20 cellular contexts compared by ENCODE assay signal in genomic region chr7:27079234-27079975, GRCh38. TPM values are rescaled to one million over a fixed set of nuclear protein-coding genes. Genes with fewer than 3 reads are reported as not detected.
A peak's percentile ranks its signal among the peaks of the same experiment; 100 is the strongest.
DNase-seq lines count a peak whose midpoint lies in the region; ATAC-seq and TF ChIP-seq lines count a peak whose summit lies in the region.
"Had no signal": no experiment of that assay in that cellular context is flagged by ENCODE, and none has a peak within 500 bp of the region (broad histone marks: within the 10 kb centered on the region; RNA-seq: fewer than 3 reads in every experiment).

No MANE protein-coding gene starts in this region.

- intact Hi-C loops in mucosa of descending colon (cut with DNase I, micrococcal nuclease) (no loop called here), transverse colon (cut with DNase I; ENCODE audit: low total_unique reads) (no loop called here), Right ventricle myocardium inferior (cut with DNase I) (no loop called here)

- H2AFZ ChIP-seq in OCI-LY3 (ENCODE audit: low read depth, low read length), result no peak overlapping the region

- no peak for TF ChIP-seq POLR2A in transverse colon (IDR thresholded peaks at IDR 0.05)

- H3K27ac ChIP-seq in OCI-LY3 (ENCODE audit: low read length) (no peak overlapping the region), transverse colon (no peak overlapping the region)
- H3K27ac ChIP-seq: HL-60, SJCRH30, thoracic aorta had no signal

- in situ Hi-C loops in transverse colon (cut with MboI; ENCODE audit: low pct_ligation_motif_present in 1 of 4, low pct_unique_long_range_greater_than_20kb in 1 of 4, low sequenced_read_pairs in 3 of 4), result no loop called here

- H4K20me1 ChIP-seq in OCI-LY3 (ENCODE audit: insufficient read depth, low read length), result no peaks in the 10 kb centered on the region

- H3K9me3 ChIP-seq in OCI-LY3 (ENCODE audit: insufficient read depth, low read length), result no peaks in the 10 kb centered on the region
- no peaks in the 10 kb centered on the region for H3K9me3 ChIP-seq in mucosa of descending colon
- no peaks in the 10 kb centered on the region for H3K9me3 ChIP-seq in transverse colon
- H3K9me3 ChIP-seq: SJCRH30, thoracic aorta had no signal

- DNase-seq in mucosa of descending colon, result no peak
- DNase-seq in transverse colon, result no peak
- no peak for DNase-seq in glomerular visceral epithelial cell (ENCODE audit: extremely low spot score)
- no peak for DNase-seq in Right ventricle myocardium inferior (ENCODE audit: missing footprints)
- DNase-seq: activated CD4-positive, alpha-beta T cell treated with anti-CD3 and anti-CD28 coated beads for 36 hours; anterior cingulate cortex; effector memory CD8-positive, alpha-beta T cell; hippocampal formation; kidney; mesendoderm; NCI-H1417; SJCRH30; spleen had no signal

- H3K36me3 ChIP-seq in OCI-LY3 (replicated peaks; ENCODE audit: low read depth, low read length) (no peaks in the 10 kb centered on the region), mucosa of descending colon (ENCODE audit: low read depth) (no peaks in the 10 kb centered on the region), transverse colon (no peaks in the 10 kb centered on the region)
- H3K36me3 ChIP-seq: SJCRH30, spleen, thoracic aorta had no signal

- no peak for TF ChIP-seq EP300 in transverse colon (IDR thresholded peaks at IDR 0.05; ENCODE audit: low read depth)

- H3K27me3 ChIP-seq in OCI-LY3 (ENCODE audit: low read depth, low read length) (no peaks in the 10 kb centered on the region), transverse colon (no peaks in the 10 kb centered on the region)
- H3K27me3 ChIP-seq: SJCRH30 had no signal

- no peak overlapping the region for H3K4me3 ChIP-seq in OCI-LY3 (ENCODE audit: low read length)
- H3K4me3 ChIP-seq in mucosa of descending colon, result no peak overlapping the region
- H3K4me3 ChIP-seq in transverse colon, result no peak overlapping the region
- H3K4me3 ChIP-seq: SJCRH30, spleen, thoracic aorta had no signal

- peaks cover 11% of the 10 kb centered on the region; the same call in 1 of the 2 replicates for H3K4me1 ChIP-seq in OCI-LY3 (ENCODE audit: low read length)
- H3K4me1 ChIP-seq in mucosa of descending colon (ENCODE audit: low read depth), result peaks cover 7% of the 10 kb centered on the region
- peaks cover 0 to 6% (median 0%) of the 10 kb centered on the region in 4 donors for H3K4me1 ChIP-seq in transverse colon
- H3K4me1 ChIP-seq: SJCRH30 had no signal

- H3K9ac ChIP-seq in OCI-LY3 (ENCODE audit: low read length), result no peak overlapping the region

- ATAC-seq in GM18867 (IDR thresholded peaks at IDR 0.05; ENCODE audit: unreplicated experiment) (peak; percentile 39), HG03159 (IDR thresholded peaks at IDR 0.05; ENCODE audit: unreplicated experiment) (peak; percentile 62), mucosa of descending colon (peak; percentile 36), Right ventricle myocardium inferior (no peak)
- ATAC-seq: activated CD4-positive, alpha-beta T cell treated with anti-CD3 and anti-CD28 coated beads for 36 hours; effector memory CD8-positive, alpha-beta T cell had no signal

- TF ChIP-seq CTCF in OCI-LY3 (IDR thresholded peaks at IDR 0.05; ENCODE audit: low read depth, low read length) (no peak), mucosa of descending colon (IDR thresholded peaks at IDR 0.05) (no peak), transverse colon (IDR thresholded peaks at IDR 0.05) (no peak)

- 88 to 90% methylated on average over 1 of the region's 1 CpG for WGBS in transverse colon (ENCODE audit: low coverage in 1 of 2), 2 donors

- peak overlapping the region; percentile 18; the same call in 1 of the 2 replicates for H3K4me2 ChIP-seq in OCI-LY3 (ENCODE audit: low read length)

- H3K79me2 ChIP-seq in OCI-LY3 (ENCODE audit: low read length), result no peaks in the 10 kb centered on the region

RNA-seq across cellular contexts. Expression of gene HOXA1, which starts 16.4 kb away (rescaled TPM):
- 1 to 10 TPM; 1.5 to 2.7 (median 2.1) TPM for total RNA-seq in mucosa of descending colon
- 1 to 10 TPM; 1.4 to 3.2 (median 1.8) TPM for total RNA-seq in transverse colon
- total RNA-seq in Right ventricle myocardium inferior, result not detected

RNA-seq across cellular contexts. Expression of gene HOXA2, which starts 23.1 kb away (rescaled TPM):
- total RNA-seq in mucosa of descending colon (1 to 10 TPM; 3.2 to 4.3 (median 3.3) TPM), transverse colon (10 to 100 TPM in 1 of 4 donors, 1 to 10 TPM in 3; 2.7 to 16.1 (median 5.2) TPM), Right ventricle myocardium inferior (0.14 TPM)
- total RNA-seq: activated CD4-positive, alpha-beta T cell treated with anti-CD3 and anti-CD28 coated beads for 36 hours; B cell; T-helper 2 cell treated with Interferon-gamma antibody and Interleukin-4, amounts not matched to agents 100 ng/mL and 5 ng/mL, for 36 hours had no signal

RNA-seq across cellular contexts. Expression of gene HOXA4, which starts 51.2 kb away (rescaled TPM):
- total RNA-seq in mucosa of descending colon, result 1 to 10 TPM; 5.9 to 9.5 (median 8.3) TPM
- total RNA-seq in transverse colon, result 10 to 100 TPM in 2 of 4 donors, 1 to 10 TPM in 2; 3.5 to 42.4 (median 10.6) TPM
- total RNA-seq in Right ventricle myocardium inferior, result 0.14 TPM
- total RNA-seq: B cell had no signal
